In the genomic region with DNA sequence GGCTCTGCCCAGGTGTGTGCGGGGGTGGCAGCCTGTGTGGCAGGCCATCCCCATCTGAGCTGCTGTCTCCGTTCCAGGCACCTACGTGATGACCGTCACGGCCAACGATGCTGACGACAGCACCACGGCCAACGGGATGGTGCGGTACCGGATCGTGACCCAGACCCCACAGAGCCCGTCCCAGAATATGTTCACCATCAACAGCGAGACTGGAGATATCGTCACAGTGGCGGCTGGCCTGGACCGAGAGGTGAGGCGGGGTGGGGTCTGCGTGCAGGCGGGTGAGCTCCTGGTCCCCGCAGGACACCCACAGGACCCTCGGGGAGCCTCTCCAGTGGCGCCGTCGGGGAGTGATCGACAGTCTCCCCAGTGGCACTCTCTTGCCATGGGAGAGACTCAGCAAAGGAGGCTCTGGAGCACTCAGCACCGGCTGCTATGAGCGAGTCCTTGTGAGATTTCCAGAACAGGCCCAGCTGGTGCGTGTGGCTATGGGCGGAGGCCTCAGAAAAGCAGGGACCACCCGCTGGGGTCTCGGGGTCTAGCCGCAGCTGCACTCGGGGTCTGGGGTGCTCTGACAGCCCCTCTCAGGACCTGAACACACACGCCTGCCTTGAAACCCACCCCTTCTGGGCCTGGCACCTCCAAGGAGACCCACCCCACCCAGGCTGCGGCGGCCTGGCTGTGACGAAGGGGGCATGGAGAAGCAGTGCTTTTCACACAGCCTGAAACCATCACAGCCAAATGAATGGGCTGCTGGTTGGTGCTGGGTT, we compare ENCODE assay signal across 25 cellular contexts.
"Had no signal": no experiment of that assay in that cellular context is flagged by ENCODE, and none has a peak within 500 bp of the region (broad histone marks: within the 10 kb centered on the region; RNA-seq: fewer than 3 reads in every experiment).

No MANE protein-coding gene starts in this region.

- H3K36me3 ChIP-seq: ovary, spleen, suprapubic skin, tibial artery, transverse colon, upper lobe of left lung, vagina had no signal

- DNase-seq: naive B cell; naive thymus-derived CD8-positive, alpha-beta T cell; occipital lobe; ovary; psoas muscle; spleen; stimulated activated CD4-positive, alpha-beta T cell treated with anti-CD3 and anti-CD28 coated beads, Interleukin-12 subunit alpha, Interleukin-12 subunit beta, amount 100 ng/mL, for 4 hours; stimulated activated CD4-positive, alpha-beta T cell treated with anti-CD3 and anti-CD28 coated beads, Interleukin-1b, Interleukin-23, amount 100 ng/mL, for 48 hours; stimulated activated CD4-positive, alpha-beta T cell treated with anti-CD3 and anti-CD28 coated beads, Interleukin-4, amount 100 ng/mL, for 1 hour; stimulated activated CD4-positive, alpha-beta T cell treated with anti-CD3 and anti-CD28 coated beads, Interleukin-4, amount 100 ng/mL, for 4 hours; stimulated activated CD8-positive, alpha-beta memory T cell treated with anti-CD3 and anti-CD28 coated beads, Interleukin-4, amount 100 ng/mL, for 48 hours; stimulated activated naive CD4-positive, alpha-beta T cell; testis; tibial artery; transverse colon had no signal

- H3K27ac ChIP-seq: ovary, parathyroid adenoma, psoas muscle, skin epidermis, spleen, suprapubic skin, testis, tibial artery, transverse colon, upper lobe of left lung, vagina had no signal

- H3K9ac ChIP-seq: parathyroid adenoma had no signal

- H3K27me3 ChIP-seq: ovary, spleen, testis, transverse colon, upper lobe of left lung, vagina had no signal

- FAIRE-seq: urothelium cell line had no signal

- H3K4me3 ChIP-seq: ovary, psoas muscle, skin epidermis, smooth muscle cell, spleen, suprapubic skin, testis, tibial artery, transverse colon, upper lobe of left lung, vagina had no signal

- H2AFZ ChIP-seq: parathyroid adenoma had no signal

- ATAC-seq: naive thymus-derived CD8-positive, alpha-beta T cell; natural killer cell treated with Interleukin-12 subunit alpha and Interleukin-12 subunit beta and Interleukin-15 and Interleukin-18, amount 100 ng/mL, for 72 hours; psoas muscle; sciatic nerve; stimulated activated memory B cell treated with anti-CD40 and anti-IgM and Interleukin-4, amounts not matched to agents 10 μg/mL and 1 μg/mL and 100 μg/mL, for 72 hours had no signal

- H3K9me3 ChIP-seq: ovary, psoas muscle, testis, transverse colon, upper lobe of left lung, vagina had no signal

- H3K79me2 ChIP-seq: parathyroid adenoma had no signal

- H3K4me2 ChIP-seq: smooth muscle cell had no signal

- H3K4me1 ChIP-seq: parathyroid adenoma, psoas muscle, spleen, suprapubic skin, testis, tibial artery, transverse colon, upper lobe of left lung, vagina had no signal
